ENCODE assay signal across 1 cellular context in the genomic region with DNA sequence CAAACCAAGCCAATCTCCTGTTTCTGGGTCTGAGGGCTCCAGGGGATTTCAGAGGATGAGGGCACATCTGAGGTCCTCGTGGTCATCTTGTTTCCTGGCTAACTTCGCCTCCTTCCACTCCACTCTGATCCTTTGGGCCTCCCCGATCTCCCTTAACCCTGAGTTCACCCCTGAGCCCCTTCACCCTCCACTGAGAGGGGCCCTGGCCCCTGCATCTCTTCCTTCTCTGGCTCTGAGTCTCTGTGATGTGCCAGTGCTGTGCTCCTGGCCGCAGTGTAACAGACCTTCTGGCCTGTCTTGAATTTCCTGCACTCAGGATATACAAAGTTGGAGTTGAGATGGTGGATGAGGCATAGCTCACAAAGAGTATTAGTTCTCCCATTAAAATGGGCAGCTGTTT.
TF ChIP-seq lines count a peak whose summit lies in the region.

No MANE protein-coding gene starts in this region.

TF ChIP-seq in H1, 55 proteins besides CTCF, POLR2A, EP300 and RAD21 (continued from another document):
- no peak for TF ChIP-seq ASH2L (IDR thresholded peaks at IDR 0.05; ENCODE audit: low read length)
- no peak for TF ChIP-seq SP4 (IDR thresholded peaks at IDR 0.05; ENCODE audit: low read length)
- TF ChIP-seq, protein P1, sequence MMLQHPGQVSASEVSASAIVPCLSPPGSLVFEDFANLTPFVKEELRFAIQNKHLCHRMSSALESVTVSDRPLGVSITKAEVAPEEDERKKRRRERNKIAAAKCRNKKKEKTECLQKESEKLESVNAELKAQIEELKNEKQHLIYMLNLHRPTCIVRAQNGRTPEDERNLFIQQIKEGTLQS (IDR thresholded peaks at IDR 0.05; ENCODE audit: insufficient read depth, low read depth, low read length) = no peak
- no peak for TF ChIP-seq NRF1 (IDR thresholded peaks at IDR 0.05; ENCODE audit: low read depth, low read length)
- TF ChIP-seq, protein P2, sequence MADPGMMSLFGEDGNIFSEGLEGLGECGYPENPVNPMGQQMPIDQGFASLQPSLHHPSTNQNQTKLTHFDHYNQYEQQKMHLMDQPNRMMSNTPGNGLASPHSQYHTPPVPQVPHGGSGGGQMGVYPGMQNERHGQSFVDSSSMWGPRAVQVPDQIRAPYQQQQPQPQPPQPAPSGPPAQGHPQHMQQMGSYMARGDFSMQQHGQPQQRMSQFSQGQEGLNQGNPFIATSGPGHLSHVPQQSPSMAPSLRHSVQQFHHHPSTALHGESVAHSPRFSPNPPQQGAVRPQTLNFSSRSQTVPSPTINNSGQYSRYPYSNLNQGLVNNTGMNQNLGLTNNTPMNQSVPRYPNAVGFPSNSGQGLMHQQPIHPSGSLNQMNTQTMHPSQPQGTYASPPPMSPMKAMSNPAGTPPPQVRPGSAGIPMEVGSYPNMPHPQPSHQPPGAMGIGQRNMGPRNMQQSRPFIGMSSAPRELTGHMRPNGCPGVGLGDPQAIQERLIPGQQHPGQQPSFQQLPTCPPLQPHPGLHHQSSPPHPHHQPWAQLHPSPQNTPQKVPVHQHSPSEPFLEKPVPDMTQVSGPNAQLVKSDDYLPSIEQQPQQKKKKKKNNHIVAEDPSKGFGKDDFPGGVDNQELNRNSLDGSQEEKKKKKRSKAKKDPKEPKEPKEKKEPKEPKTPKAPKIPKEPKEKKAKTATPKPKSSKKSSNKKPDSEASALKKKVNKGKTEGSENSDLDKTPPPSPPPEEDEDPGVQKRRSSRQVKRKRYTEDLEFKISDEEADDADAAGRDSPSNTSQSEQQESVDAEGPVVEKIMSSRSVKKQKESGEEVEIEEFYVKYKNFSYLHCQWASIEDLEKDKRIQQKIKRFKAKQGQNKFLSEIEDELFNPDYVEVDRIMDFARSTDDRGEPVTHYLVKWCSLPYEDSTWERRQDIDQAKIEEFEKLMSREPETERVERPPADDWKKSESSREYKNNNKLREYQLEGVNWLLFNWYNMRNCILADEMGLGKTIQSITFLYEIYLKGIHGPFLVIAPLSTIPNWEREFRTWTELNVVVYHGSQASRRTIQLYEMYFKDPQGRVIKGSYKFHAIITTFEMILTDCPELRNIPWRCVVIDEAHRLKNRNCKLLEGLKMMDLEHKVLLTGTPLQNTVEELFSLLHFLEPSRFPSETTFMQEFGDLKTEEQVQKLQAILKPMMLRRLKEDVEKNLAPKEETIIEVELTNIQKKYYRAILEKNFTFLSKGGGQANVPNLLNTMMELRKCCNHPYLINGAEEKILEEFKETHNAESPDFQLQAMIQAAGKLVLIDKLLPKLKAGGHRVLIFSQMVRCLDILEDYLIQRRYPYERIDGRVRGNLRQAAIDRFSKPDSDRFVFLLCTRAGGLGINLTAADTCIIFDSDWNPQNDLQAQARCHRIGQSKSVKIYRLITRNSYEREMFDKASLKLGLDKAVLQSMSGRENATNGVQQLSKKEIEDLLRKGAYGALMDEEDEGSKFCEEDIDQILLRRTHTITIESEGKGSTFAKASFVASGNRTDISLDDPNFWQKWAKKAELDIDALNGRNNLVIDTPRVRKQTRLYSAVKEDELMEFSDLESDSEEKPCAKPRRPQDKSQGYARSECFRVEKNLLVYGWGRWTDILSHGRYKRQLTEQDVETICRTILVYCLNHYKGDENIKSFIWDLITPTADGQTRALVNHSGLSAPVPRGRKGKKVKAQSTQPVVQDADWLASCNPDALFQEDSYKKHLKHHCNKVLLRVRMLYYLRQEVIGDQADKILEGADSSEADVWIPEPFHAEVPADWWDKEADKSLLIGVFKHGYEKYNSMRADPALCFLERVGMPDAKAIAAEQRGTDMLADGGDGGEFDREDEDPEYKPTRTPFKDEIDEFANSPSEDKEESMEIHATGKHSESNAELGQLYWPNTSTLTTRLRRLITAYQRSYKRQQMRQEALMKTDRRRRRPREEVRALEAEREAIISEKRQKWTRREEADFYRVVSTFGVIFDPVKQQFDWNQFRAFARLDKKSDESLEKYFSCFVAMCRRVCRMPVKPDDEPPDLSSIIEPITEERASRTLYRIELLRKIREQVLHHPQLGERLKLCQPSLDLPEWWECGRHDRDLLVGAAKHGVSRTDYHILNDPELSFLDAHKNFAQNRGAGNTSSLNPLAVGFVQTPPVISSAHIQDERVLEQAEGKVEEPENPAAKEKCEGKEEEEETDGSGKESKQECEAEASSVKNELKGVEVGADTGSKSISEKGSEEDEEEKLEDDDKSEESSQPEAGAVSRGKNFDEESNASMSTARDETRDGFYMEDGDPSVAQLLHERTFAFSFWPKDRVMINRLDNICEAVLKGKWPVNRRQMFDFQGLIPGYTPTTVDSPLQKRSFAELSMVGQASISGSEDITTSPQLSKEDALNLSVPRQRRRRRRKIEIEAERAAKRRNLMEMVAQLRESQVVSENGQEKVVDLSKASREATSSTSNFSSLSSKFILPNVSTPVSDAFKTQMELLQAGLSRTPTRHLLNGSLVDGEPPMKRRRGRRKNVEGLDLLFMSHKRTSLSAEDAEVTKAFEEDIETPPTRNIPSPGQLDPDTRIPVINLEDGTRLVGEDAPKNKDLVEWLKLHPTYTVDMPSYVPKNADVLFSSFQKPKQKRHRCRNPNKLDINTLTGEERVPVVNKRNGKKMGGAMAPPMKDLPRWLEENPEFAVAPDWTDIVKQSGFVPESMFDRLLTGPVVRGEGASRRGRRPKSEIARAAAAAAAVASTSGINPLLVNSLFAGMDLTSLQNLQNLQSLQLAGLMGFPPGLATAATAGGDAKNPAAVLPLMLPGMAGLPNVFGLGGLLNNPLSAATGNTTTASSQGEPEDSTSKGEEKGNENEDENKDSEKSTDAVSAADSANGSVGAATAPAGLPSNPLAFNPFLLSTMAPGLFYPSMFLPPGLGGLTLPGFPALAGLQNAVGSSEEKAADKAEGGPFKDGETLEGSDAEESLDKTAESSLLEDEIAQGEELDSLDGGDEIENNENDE (IDR thresholded peaks at IDR 0.05; ENCODE audit: insufficient replicate concordance, low read length) = no peak
- TF ChIP-seq CHD1 (IDR thresholded peaks at IDR 0.05; ENCODE audit: low read depth, low read length) = no peak
- TF ChIP-seq SIRT6 (IDR thresholded peaks at IDR 0.05; ENCODE audit: low read length) = no peak
- TF ChIP-seq SRF (IDR thresholded peaks at IDR 0.05; ENCODE audit: low read depth, low read length) = no peak
